1 cellular context compared by ENCODE assay signal in genomic region chr5:42912184-42912766, GRCh38.
TF ChIP-seq lines count a peak whose summit lies in the region.

No MANE protein-coding gene starts in this region.

TF ChIP-seq in HepG2, 621 proteins besides CTCF, POLR2A, EP300 and RAD21 (continued from another document):
- TF ChIP-seq RERE (CRISPR knock-in tag; IDR thresholded peaks at IDR 0.05; ENCODE audit: low read depth) (no peak), NFE2L2 (IDR thresholded peaks at IDR 0.05; ENCODE audit: low read length) (no peak), SMC3 (IDR thresholded peaks at IDR 0.05; ENCODE audit: low read length) (peak; percentile 43; the same call in 1 of the 2 replicates), ZMYM2 (CRISPR knock-in tag; IDR thresholded peaks at IDR 0.05) (no peak), CBX5 (CRISPR knock-in tag; IDR thresholded peaks at IDR 0.05; ENCODE audit: borderline replicate concordance) (no peak), ZSCAN29 (CRISPR knock-in tag; conservative IDR thresholded peaks at IDR 0.05) (no peak)
